Comparison of ENCODE assay signal across 9 cellular contexts in genomic region chr11:74417379-74417804, GRCh38. TPM values are rescaled to one million over a fixed set of nuclear protein-coding genes. Genes with fewer than 3 reads are reported as not detected.
DNase-seq lines count a peak whose midpoint lies in the region; ATAC-seq and TF ChIP-seq lines count a peak whose summit lies in the region.
"Had no signal": no experiment of that assay in that cellular context is flagged by ENCODE, and none has a peak within 500 bp of the region (broad histone marks: within the 10 kb centered on the region; RNA-seq: fewer than 3 reads in every experiment).

No MANE protein-coding gene starts in this region.

- peak overlapping the region; percentile 40 for H3K4me2 ChIP-seq in mammary epithelial cell (ENCODE audit: insufficient read depth, low read depth, low read length)
- H3K4me2 ChIP-seq in parathyroid adenoma (ENCODE audit: low read length): peak overlapping the region; percentile 22

- intact Hi-C loops in mammary epithelial cell (cut with micrococcal nuclease): no loop called here
- intact Hi-C loops in left cardiac atrium (cut with DNase I): no loop called here

- H3K4me3 ChIP-seq in mammary epithelial cell (replicated peaks in 1 of 3; ENCODE audit: insufficient read depth in 1 of 3, low read depth in 2 of 3, low read length in 3 of 3) (no peak overlapping the region), parathyroid adenoma (ENCODE audit: low read depth, low read length) (no peak overlapping the region)

- H3K27me3 ChIP-seq in mammary epithelial cell (ENCODE audit: insufficient read depth, low read length): no peaks in the 10 kb centered on the region
- H3K27me3 ChIP-seq in parathyroid adenoma (ENCODE audit: control insufficient read depth, insufficient read depth, low read length): no peaks in the 10 kb centered on the region

- H3K36me3 ChIP-seq in mammary epithelial cell (ENCODE audit: insufficient read depth, low read length): no peaks in the 10 kb centered on the region
- no peaks in the 10 kb centered on the region for H3K36me3 ChIP-seq in parathyroid adenoma (ENCODE audit: control insufficient read depth, insufficient read depth, low read length)

- no peak for TF ChIP-seq CTCF in mammary epithelial cell (conservative IDR thresholded peaks at IDR 0.05 in 1 of 2, IDR thresholded peaks at IDR 0.05 in 1 of 2; ENCODE audit: extremely low read depth in 1 of 2, insufficient read depth in 1 of 2, low read depth in 1 of 2, low read length in 2 of 2)
- TF ChIP-seq CTCF in parathyroid adenoma (IDR thresholded peaks at IDR 0.05): no peak

- no TSS peak for BruUV-seq in mammary epithelial cell (replicated peaks; lab: Mats Ljungman, UMichigan)

- H3K9me3 ChIP-seq in mammary epithelial cell (replicated peaks; ENCODE audit: insufficient read depth, low read length) (no peaks in the 10 kb centered on the region), parathyroid adenoma (ENCODE audit: control insufficient read depth, low read length) (no peaks in the 10 kb centered on the region)

- no peaks in the 10 kb centered on the region for H4K20me1 ChIP-seq in mammary epithelial cell (ENCODE audit: insufficient read depth, low read length)

- in situ Hi-C loops in mammary epithelial cell (cut with MboI; ENCODE audit: low sequenced_read_pairs in 2 of 2): no loop called here

- H2AFZ ChIP-seq in mammary epithelial cell (ENCODE audit: low read depth, low read length) (no peak overlapping the region), parathyroid adenoma (no peak overlapping the region)

- dilution Hi-C loops in mammary epithelial cell (cut with HindIII; ENCODE audit: low sequenced_read_pairs): no loop called here

- H3K9ac ChIP-seq in mammary epithelial cell (ENCODE audit: insufficient read depth, low read length) (peak overlapping the region; percentile 18), parathyroid adenoma (no peak overlapping the region)

- 0% methylated on average over 1 of the region's 1 CpG for WGBS in mammary epithelial cell (ENCODE audit: low coverage, missing lambda C conversion rate)

- ATAC-seq in left cardiac atrium: no peak

- peak; percentile 88 for DNase-seq in DMS53 treated with DMSO at 0.1 percent for 48 hours (lab: John Stamatoyannopoulos, UW; ENCODE audit: unreplicated experiment)
- DNase-seq in NCI-H1105 treated with DMSO at 0.1 percent for 48 hours (lab: John Stamatoyannopoulos, UW): peak; percentile 86
- peak; percentile 84 for DNase-seq in mammary epithelial cell
- no peak for DNase-seq in HCEC 1CT
- no peak for DNase-seq in left cardiac atrium
- no peak for DNase-seq in activated CD4-positive, alpha-beta T cell treated with anti-CD3 and anti-CD28 coated beads for 4 hours
- DNase-seq in T1000 (lab: John Stamatoyannopoulos, UW): no peak
- DNase-seq: NCI-H1930 had no signal

- peaks cover 36% of the 10 kb centered on the region for H3K4me1 ChIP-seq in mammary epithelial cell (ENCODE audit: insufficient read depth, low read length)
- H3K4me1 ChIP-seq in parathyroid adenoma: no peaks in the 10 kb centered on the region

- CTCF ChIA-PET in mammary epithelial cell (lab: Charles Lee; ENCODE audit: low non-redundant PET): no interaction called here

- H3K79me2 ChIP-seq in mammary epithelial cell (ENCODE audit: insufficient read depth, low read length) (no peaks in the 10 kb centered on the region), parathyroid adenoma (no peaks in the 10 kb centered on the region)

- H3K27ac ChIP-seq in mammary epithelial cell (ENCODE audit: insufficient read depth, low read depth, low read length) (peak overlapping the region; percentile 67), parathyroid adenoma (peak overlapping the region; percentile 36)

RNA-seq across cellular contexts. Expression of gene PGM2L1, which starts 19.2 kb away (rescaled TPM):
- 1 to 10 TPM; 6.6 to 9.0 TPM for total RNA-seq in mammary epithelial cell
- polyA plus RNA-seq in mammary epithelial cell: 1.6 TPM
- polyA minus RNA-seq in mammary epithelial cell: 3.1 TPM
- total RNA-seq in left cardiac atrium: 1 to 10 TPM; 3.1 to 3.3 TPM

RNA-seq across cellular contexts. Expression of gene KCNE3, which starts 50.0 kb away (rescaled TPM):
- under 1 TPM in 1 of 2 donors, not detected in 1; 0.50 TPM for total RNA-seq in mammary epithelial cell
- not detected for polyA plus RNA-seq in mammary epithelial cell
- not detected for polyA minus RNA-seq in mammary epithelial cell
- total RNA-seq in left cardiac atrium: 1 to 10 TPM; 2.6 to 7.5 TPM

Comparison
In these comparisons a context has a peak if more than half of its experiments do, and no peak if none do; other contexts are left out.
1. DNase-seq: peak in DMS53 treated with DMSO at 0.1 percent for 48 hours (single experiment), NCI-H1105 treated with DMSO at 0.1 percent for 48 hours (single experiment) and mammary epithelial cell (single experiment); none in HCEC 1CT (single experiment), left cardiac atrium (single experiment), activated CD4-positive, alpha-beta T cell treated with anti-CD3 and anti-CD28 coated beads for 4 hours (0 of 2) and T1000 (single experiment).